Comparison of ENCODE assay signal across 1 cellular context in genomic region chr6:119215885-119216590, GRCh38.
TF ChIP-seq lines count a peak whose summit lies in the region.

No MANE protein-coding gene starts in this region.

TF ChIP-seq in HepG2, 621 proteins besides CTCF, POLR2A, EP300 and RAD21:
- TF ChIP-seq RBM22 (optimal IDR thresholded peaks at IDR 0.05; ENCODE audit: low read length) = peak; percentile 98
- TF ChIP-seq ATF1 (CRISPR knock-in tag; IDR thresholded peaks at IDR 0.05) = no peak
- TF ChIP-seq MXD4 (CRISPR knock-in tag; IDR thresholded peaks at IDR 0.05) = no peak
- 0 out of 2 replicates have a peak, but pooled peaks have one; percentile 32 for TF ChIP-seq ZNF788 (CRISPR knock-in tag; IDR thresholded peaks at IDR 0.05; ENCODE audit: borderline replicate concordance)
- TF ChIP-seq ZNF513 (CRISPR knock-in tag; conservative IDR thresholded peaks at IDR 0.05) = no peak
- no peak for TF ChIP-seq FOSL2 (CRISPR knock-in tag; IDR thresholded peaks at IDR 0.05)
- no peak for TF ChIP-seq ATF2 (CRISPR knock-in tag; IDR thresholded peaks at IDR 0.05)
- TF ChIP-seq HNF1B (CRISPR knock-in tag; IDR thresholded peaks at IDR 0.05) = 0 out of 2 replicates have a peak, but pooled peaks have one; percentile 36
- peak; percentile 6 for TF ChIP-seq AGO2 (optimal IDR thresholded peaks at IDR 0.05; ENCODE audit: low read depth, low read length)
- no peak for TF ChIP-seq IKZF1 (IDR thresholded peaks at IDR 0.05)
- no peak for TF ChIP-seq BRD4 (CRISPR knock-in tag; IDR thresholded peaks at IDR 0.05)
- TF ChIP-seq ZGPAT (CRISPR knock-in tag; IDR thresholded peaks at IDR 0.05) = 0 out of 2 replicates have a peak, but pooled peaks have one; percentile 1
- TF ChIP-seq PRDM10 (CRISPR knock-in tag; IDR thresholded peaks at IDR 0.05; ENCODE audit: low read depth) = no peak
- TF ChIP-seq NKX3-1 (CRISPR knock-in tag; IDR thresholded peaks at IDR 0.05) = no peak
- TF ChIP-seq HOXA5 (CRISPR knock-in tag; IDR thresholded peaks at IDR 0.05) = no peak
- TF ChIP-seq NFYB (CRISPR knock-in tag; IDR thresholded peaks at IDR 0.05) = no peak
- TF ChIP-seq ARID3A (IDR thresholded peaks at IDR 0.05; ENCODE audit: low read depth, low read length) = no peak
- peak; percentile 84 for TF ChIP-seq ZBTB38 (CRISPR knock-in tag; IDR thresholded peaks at IDR 0.05)
- 0 out of 2 replicates have a peak, but pooled peaks have one; percentile 37 for TF ChIP-seq ZNF337 (CRISPR knock-in tag; IDR thresholded peaks at IDR 0.05; ENCODE audit: borderline replicate concordance, low read depth)
